9 cellular contexts compared by ENCODE assay signal in the genomic region with DNA sequence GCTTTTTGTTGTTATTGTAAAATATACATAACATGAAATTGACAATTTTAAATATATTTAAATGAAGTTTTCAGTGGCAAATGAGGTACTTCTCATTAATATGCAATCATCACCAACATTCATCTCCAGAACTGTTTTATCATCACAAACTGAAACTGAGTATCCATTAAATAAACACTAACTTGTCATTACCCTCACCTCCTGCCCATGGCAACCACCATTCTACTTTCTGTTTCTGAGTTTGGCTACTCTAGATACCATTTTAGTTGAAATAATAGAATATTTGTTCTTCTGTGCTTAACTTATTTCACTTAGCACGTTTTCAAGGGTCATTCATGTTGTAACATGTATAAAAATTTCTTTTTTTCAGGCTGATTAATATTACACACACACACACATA.
"Had no signal": no experiment of that assay in that cellular context is flagged by ENCODE, and none has a peak within 500 bp of the region (broad histone marks: within the 10 kb centered on the region; RNA-seq: fewer than 3 reads in every experiment).

No MANE protein-coding gene starts in this region.

- H2AFZ ChIP-seq: GM23248 had no signal

- H3K4me1 ChIP-seq: HAP-1 had no signal

- ATAC-seq: HCT116, K562 had no signal

- H3K9ac ChIP-seq: GM23248 had no signal

- H3K36me3 ChIP-seq: HAP-1 had no signal

- DNase-seq: GM23248, GOT3, H7, HFFc6, IMR-90, KG1 had no signal

- H3K4me3 ChIP-seq: GM23248, HAP-1, K562 had no signal

- H3K27ac ChIP-seq: GM23248 had no signal

- H3K9me3 ChIP-seq: HAP-1 had no signal
